8 cellular contexts compared by ENCODE assay signal in the genomic region with DNA sequence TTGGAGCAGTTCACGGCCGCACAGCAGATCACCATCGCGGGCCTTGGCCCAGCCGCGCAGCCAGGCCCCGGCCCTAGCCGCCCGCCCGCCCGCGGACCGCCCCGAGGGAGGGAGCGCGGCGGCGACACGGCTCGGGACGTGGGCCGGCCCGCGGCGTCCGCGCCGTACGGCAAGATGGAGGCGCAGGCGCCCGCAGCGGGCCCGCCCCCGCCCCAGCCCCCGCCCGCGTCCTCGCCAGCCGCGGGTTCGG. TPM values are rescaled to one million over a fixed set of nuclear protein-coding genes. Genes with fewer than 3 reads are reported as not detected.
DNase-seq lines count a peak whose midpoint lies in the region; ATAC-seq and TF ChIP-seq lines count a peak whose summit lies in the region.

Gene THAP4 (minus strand): TSS at position 176 of the 250 bp plus-strand sequence. CDS start 141 bp downstream, at position 35.

- TF ChIP-seq CTCF in Caco-2 (IDR thresholded peaks at IDR 0.05; ENCODE audit: insufficient read depth in 1 of 2, low read depth in 1 of 2, low read length in 1 of 2, severe bottlenecking in 1 of 2, unreplicated experiment in 1 of 2) (no peak), VCaP (conservative IDR thresholded peaks at IDR 0.05) (no peak), transverse colon (IDR thresholded peaks at IDR 0.05) (no peak)

- peak within 1 kb of the TSS; percentile 85 for H3K4me3 Mint-ChIP-seq in Caco-2 (ENCODE audit: unreplicated experiment)

- WGBS in transverse colon (ENCODE audit: low coverage in 1 of 2), 2 donors: 0% methylated on average over 1 of the region's 42 CpGs; no CpG with 5 or more reads in 1 of the 2 donors

- peak within 1 kb of the TSS; percentile 97 for H3K27ac ChIP-seq in VCaP
- H3K27ac ChIP-seq in transverse colon: peak within 1 kb of the TSS; percentile 98 to 100 (median 99)

- H3K4me3 ChIP-seq in Caco-2 (ENCODE audit: low read depth, low read length) (peak within 1 kb of the TSS; percentile 67), endocrine pancreas (ENCODE audit: control insufficient read depth, insufficient read depth, low read length) (peak within 1 kb of the TSS; percentile 93), transverse colon (peak within 1 kb of the TSS; percentile 90 to 100 (median 98))

- H3K27me3 ChIP-seq in Caco-2 (replicated peaks; ENCODE audit: control insufficient read depth, insufficient read depth, low read length) (no peaks in the 10 kb centered on the region), endocrine pancreas (ENCODE audit: control insufficient read depth, insufficient read depth, low read length) (no peaks in the 10 kb centered on the region), transverse colon (no peaks in the 10 kb centered on the region)

- H3K4me1 Mint-ChIP-seq in Caco-2 (ENCODE audit: low read depth, unreplicated experiment): peaks cover 9% of the 10 kb centered on the region

- CTCF ChIA-PET in Caco-2 (lab: Charles Lee): no interaction called here

- peaks cover 40% of the 10 kb centered on the region for H3K36me3 Mint-ChIP-seq in Caco-2 (ENCODE audit: insufficient read depth, unreplicated experiment)

- H3K36me3 ChIP-seq in Caco-2 (ENCODE audit: control insufficient read depth, insufficient read depth, low read length): peaks cover 5% of the 10 kb centered on the region
- peaks cover 6% of the 10 kb centered on the region for H3K36me3 ChIP-seq in endocrine pancreas (ENCODE audit: control insufficient read depth, insufficient read depth, low read length)
- peaks cover 0 to 18% (median 9%) of the 10 kb centered on the region in 4 donors for H3K36me3 ChIP-seq in transverse colon

- DNase-seq in Caco-2: no peak
- DNase-seq in mucosa of gallbladder (ENCODE audit: low spot score): peak; percentile 64
- DNase-seq in transverse colon: peak; percentile 72
- no peak for DNase-seq in NAMALWA (ENCODE audit: low spot score)

- H3K27me3 Mint-ChIP-seq in Caco-2 (ENCODE audit: insufficient read depth, unreplicated experiment): no peaks in the 10 kb centered on the region

- H3K27ac Mint-ChIP-seq in Caco-2 (ENCODE audit: unreplicated experiment): peak within 1 kb of the TSS; percentile 72

- ATAC-seq in GM19438 (IDR thresholded peaks at IDR 0.05; ENCODE audit: low read depth, unreplicated experiment): peak; percentile 42
- peak; percentile 31 for ATAC-seq in HG03457 (IDR thresholded peaks at IDR 0.05; ENCODE audit: unreplicated experiment)

- in situ Hi-C loops in transverse colon (cut with MboI; ENCODE audit: low pct_ligation_motif_present in 1 of 4, low pct_unique_long_range_greater_than_20kb in 1 of 4, low sequenced_read_pairs in 3 of 4): no loop called here

- no peak for TF ChIP-seq EP300 in transverse colon (IDR thresholded peaks at IDR 0.05; ENCODE audit: low read depth)

- H3K4me1 ChIP-seq in Caco-2 (no peaks in the 10 kb centered on the region), endocrine pancreas (ENCODE audit: control insufficient read depth, insufficient read depth, low read length) (peaks cover 5% of the 10 kb centered on the region), transverse colon (peaks cover 31 to 51% (median 37%) of the 10 kb centered on the region in 4 donors)

- H3K9me3 Mint-ChIP-seq in Caco-2 (ENCODE audit: unreplicated experiment): no peaks in the 10 kb centered on the region

- peak within 1 kb of the TSS; percentile 93 for H3K9ac ChIP-seq in endocrine pancreas (ENCODE audit: control insufficient read depth, insufficient read depth, low read length)

- intact Hi-C loops in Caco-2 (cut with micrococcal nuclease; ENCODE audit: unreplicated experiment) (no loop called here), transverse colon (cut with DNase I; ENCODE audit: low total_unique reads) (no loop called here)

- POLR2A ChIA-PET in Caco-2 (lab: Charles Lee): no interaction called here

- no TSS peak for BruUV-seq in Caco-2 (replicated peaks; lab: Mats Ljungman, UMichigan)

- no peak for TF ChIP-seq POLR2A in transverse colon (IDR thresholded peaks at IDR 0.05)

- H3K9me3 ChIP-seq in Caco-2 (no peaks in the 10 kb centered on the region; the same call in 1 of the 2 replicates), endocrine pancreas (ENCODE audit: control insufficient read depth, low read length) (no peaks in the 10 kb centered on the region), transverse colon (no peaks in the 10 kb centered on the region)

RNA-seq across cellular contexts. Expression of gene THAP4, which starts in this region (rescaled TPM):
- total RNA-seq in Caco-2 (2022) (34.7 and 37.2 TPM in 2 replicates), mucosa of gallbladder (53.8 TPM), transverse colon (100 to 1,000 TPM in 1 of 4 donors, 10 to 100 TPM in 3; 65.1 to 142 (median 82.8) TPM)

Comparison
In these comparisons a context has a peak if more than half of its experiments do, and no peak if none do; other contexts are left out.
1. DNase-seq: peak in mucosa of gallbladder (single experiment) and transverse colon (single experiment); none in Caco-2 (0 of 2) and NAMALWA (single experiment).
2. Peak in every context shown above with its lines, with median percentiles within 50 percentile points of each other: H3K4me3 ChIP-seq.